ENCODE assay signal across 12 cellular contexts in genomic region chr13:24630851-24631341, GRCh38. TPM values are rescaled to one million over a fixed set of nuclear protein-coding genes. Genes with fewer than 3 reads are reported as not detected.
A peak's percentile ranks its signal among the peaks of the same experiment; 100 is the strongest.
DNase-seq lines count a peak whose midpoint lies in the region; ATAC-seq and TF ChIP-seq lines count a peak whose summit lies in the region.
"Had no signal": no experiment of that assay in that cellular context is flagged by ENCODE, and none has a peak within 500 bp of the region (broad histone marks: within the 10 kb centered on the region; RNA-seq: fewer than 3 reads in every experiment).

No MANE protein-coding gene starts in this region.

- intact Hi-C loops in stomach (cut with DNase I; ENCODE audit: low total_unique reads): no loop called here

- peaks cover 28% of the 10 kb centered on the region for H3K4me1 Mint-ChIP-seq in T-helper 1 cell treated with Interleukin-12 subunit alpha and Interleukin-12 subunit beta and Interleukin-4 antibody, amounts not matched to agents 30 μg/mL and 1 μg/mL, for 36 hours (ENCODE audit: low read depth)

- H3K27ac Mint-ChIP-seq in T-helper 1 cell treated with Interleukin-12 subunit alpha and Interleukin-12 subunit beta and Interleukin-4 antibody, amounts not matched to agents 30 μg/mL and 1 μg/mL, for 36 hours: peak overlapping the region; percentile 52
- H3K27ac Mint-ChIP-seq: IgD-negative memory B cell had no signal

- H3K27me3 Mint-ChIP-seq in T-helper 1 cell treated with Interleukin-12 subunit alpha and Interleukin-12 subunit beta and Interleukin-4 antibody, amounts not matched to agents 30 μg/mL and 1 μg/mL, for 36 hours (ENCODE audit: low read depth): no peaks in the 10 kb centered on the region
- H3K27me3 Mint-ChIP-seq: IgD-negative memory B cell had no signal

- H3K27me3 ChIP-seq in SJSA1 (replicated peaks): no peaks in the 10 kb centered on the region
- H3K27me3 ChIP-seq in stomach: no peaks in the 10 kb centered on the region
- H3K27me3 ChIP-seq: ovary, tibial nerve had no signal

- H3K4me3 ChIP-seq in SJSA1 (no peak overlapping the region), fibroblast of villous mesenchyme (ENCODE audit: low read depth, low read length) (no peak overlapping the region), stomach (no peak overlapping the region)
- H3K4me3 ChIP-seq: ovary, tibial nerve had no signal

- H3K27ac ChIP-seq in SJSA1 (peak overlapping the region; percentile 79), stomach (no peak overlapping the region)
- H3K27ac ChIP-seq: ovary, tibial nerve had no signal

- WGBS in stomach, 5 donors: 45 to 67% (median 56%) methylated on average over 7 of the region's 7 CpGs

- H3K36me3 ChIP-seq in SJSA1: no peaks in the 10 kb centered on the region
- H3K36me3 ChIP-seq in stomach: no peaks in the 10 kb centered on the region
- H3K36me3 ChIP-seq: ovary, tibial nerve had no signal

- TF ChIP-seq CTCF in fibroblast of villous mesenchyme (IDR thresholded peaks at IDR 0.05; ENCODE audit: insufficient read depth, low read depth, low read length) (no peak), stomach (IDR thresholded peaks at IDR 0.05) (no peak)

- TF ChIP-seq POLR2A in stomach (IDR thresholded peaks at IDR 0.05): no peak

- no peaks in the 10 kb centered on the region for H3K36me3 Mint-ChIP-seq in T-helper 1 cell treated with Interleukin-12 subunit alpha and Interleukin-12 subunit beta and Interleukin-4 antibody, amounts not matched to agents 30 μg/mL and 1 μg/mL, for 36 hours (ENCODE audit: low read depth)

- no peaks in the 10 kb centered on the region for H3K9me3 ChIP-seq in SJSA1 (replicated peaks)
- H3K9me3 ChIP-seq in stomach: no peaks in the 10 kb centered on the region
- H3K9me3 ChIP-seq: ovary, tibial nerve had no signal

- TF ChIP-seq EP300 in stomach (IDR thresholded peaks at IDR 0.05): no peak

- ATAC-seq in HG03442 (IDR thresholded peaks at IDR 0.05; ENCODE audit: unreplicated experiment) (no peak), HG02763 (IDR thresholded peaks at IDR 0.05; ENCODE audit: unreplicated experiment) (no peak)

- H3K4me1 ChIP-seq in SJSA1 (replicated peaks): peaks cover 29% of the 10 kb centered on the region
- peaks cover 0 to 6% (median 4%) of the 10 kb centered on the region in 4 donors for H3K4me1 ChIP-seq in stomach

- H3K9me3 Mint-ChIP-seq in T-helper 1 cell treated with Interleukin-12 subunit alpha and Interleukin-12 subunit beta and Interleukin-4 antibody, amounts not matched to agents 30 μg/mL and 1 μg/mL, for 36 hours: no peaks in the 10 kb centered on the region

- no peak overlapping the region for H3K4me3 Mint-ChIP-seq in T-helper 1 cell treated with Interleukin-12 subunit alpha and Interleukin-12 subunit beta and Interleukin-4 antibody, amounts not matched to agents 30 μg/mL and 1 μg/mL, for 36 hours
- H3K4me3 Mint-ChIP-seq: IgD-negative memory B cell had no signal

- DNase-seq in T-helper 1 cell: no peak
- DNase-seq in SJSA1 (ENCODE audit: low read depth in 1 of 2, low spot score in 2 of 2): peak; percentile 82
- peak; percentile 87 for DNase-seq in fibroblast of villous mesenchyme (ENCODE audit: low read depth)
- peak; percentile 34 for DNase-seq in stomach
- no peak for DNase-seq in NCI-H1694 treated with DMSO at 0.1 percent for 48 hours (lab: John Stamatoyannopoulos, UW)
- DNase-seq: ovary had no signal

RNA-seq across cellular contexts. Expression of gene ATP12A, which starts 49.3 kb away (rescaled TPM):
- not detected in 2 replicates for total RNA-seq in SJSA1 (2014; rRNA removed; shearing (Covaris generic))
- total RNA-seq in fibroblast of villous mesenchyme: not detected in 2 replicates
- not detected for total RNA-seq in stomach
- polyA plus RNA-seq in stomach: under 1 TPM in 1 of 3 donors, not detected in 2; 0.08 TPM
- total RNA-seq: dermis microvascular lymphatic vessel endothelial cell, tibial nerve had no signal
- polyA plus RNA-seq: IgD-negative memory B cell, ovary had no signal

Comparison
In these comparisons a context has a peak if more than half of its experiments do, and no peak if none do; other contexts are left out.
1. DNase-seq: peak in SJSA1 (2 of 2), fibroblast of villous mesenchyme (single experiment) and stomach (single experiment); none in T-helper 1 cell (0 of 5) and NCI-H1694 treated with DMSO at 0.1 percent for 48 hours (single experiment).